In the genomic region with DNA sequence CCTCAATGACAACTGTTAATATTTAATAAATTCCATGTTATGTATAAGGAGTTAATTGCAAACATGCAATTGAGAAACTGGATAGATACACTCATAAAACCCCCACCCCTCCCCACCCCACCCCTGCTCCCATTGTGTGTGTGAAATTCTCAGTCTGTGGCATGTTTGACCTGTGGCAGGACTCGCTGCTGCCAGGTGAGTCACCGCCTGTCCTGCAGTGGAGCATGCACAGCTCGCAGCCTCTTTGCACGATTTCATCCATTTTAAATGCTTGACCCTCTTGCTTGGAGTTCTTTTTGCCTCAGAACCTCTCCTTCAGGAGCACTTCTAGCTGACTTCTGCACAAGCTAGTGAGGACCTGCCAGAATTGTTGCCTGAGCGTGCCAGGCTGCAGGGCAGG, we compare ENCODE assay signal across 15 cellular contexts. TPM values are rescaled to one million over a fixed set of nuclear protein-coding genes. Genes with fewer than 3 reads are reported as not detected.
DNase-seq lines count a peak whose midpoint lies in the region; ATAC-seq, FAIRE-seq and TF ChIP-seq lines count a peak whose summit lies in the region.
"Had no signal": no experiment of that assay in that cellular context is flagged by ENCODE, and none has a peak within 500 bp of the region (broad histone marks: within the 10 kb centered on the region; RNA-seq: fewer than 3 reads in every experiment).

No MANE protein-coding gene starts in this region.

- DNase-seq in MCF 10A (ENCODE audit: unreplicated experiment) (peak; percentile 55), breast epithelium (ENCODE audit: low spot score in 2 of 2) (no peak), fibroblast of the aortic adventitia (ENCODE audit: low read depth) (peak; percentile 36), substantia nigra (lab: John Stamatoyannopoulos, UW) (no peak), GM12891 (ENCODE audit: insufficient read length, low spot score) (no peak)
- DNase-seq: activated gamma-delta T cell; brain microvascular endothelial cell; effector memory CD4-positive, alpha-beta T cell; MV-4-11; NCI-H2171 treated with DMSO at 0.1 percent for 48 hours; occipital lobe; small intestine had no signal

- no peaks in the 10 kb centered on the region for H3K9me3 Mint-ChIP-seq in MCF 10A (ENCODE audit: unreplicated experiment)

- peaks cover 2% of the 10 kb centered on the region for H3K36me3 Mint-ChIP-seq in MCF 10A (ENCODE audit: insufficient read depth, unreplicated experiment)

- H3K27ac ChIP-seq in breast epithelium (no peak overlapping the region), substantia nigra (ENCODE audit: low read depth, low read length, poor library complexity, severe bottlenecking) (no peak overlapping the region)
- H3K27ac ChIP-seq: brain microvascular endothelial cell, VCaP had no signal

- H3K36me3 ChIP-seq in breast epithelium: no peaks in the 10 kb centered on the region
- H3K36me3 ChIP-seq: brain microvascular endothelial cell had no signal

- POLR2A ChIA-PET in MCF 10A (lab: Yijun Ruan, JAX): interaction anchor here (1.0 to 1.9 kb wide), 5 partner anchors 55 to 168 kb away, joined by 3 to 19 read pairs (median 3); partner anchors contain the start of gene GMPPB

- TF ChIP-seq POLR2A in breast epithelium (IDR thresholded peaks at IDR 0.05) (no peak), GM12891 (IDR thresholded peaks at IDR 0.05; ENCODE audit: low read depth, low read length) (no peak)

- ATAC-seq in GM18519 (IDR thresholded peaks at IDR 0.05; ENCODE audit: low FRiP score, unreplicated experiment): no peak

- H3K27me3 ChIP-seq in breast epithelium: no peaks in the 10 kb centered on the region
- H3K27me3 ChIP-seq: brain microvascular endothelial cell had no signal

- no peak for FAIRE-seq in GM12891 (lab: Jason Lieb, UNC)
- FAIRE-seq: A204.1, small intestine had no signal

- peaks cover 18% of the 10 kb centered on the region for H3K4me1 Mint-ChIP-seq in MCF 10A (ENCODE audit: insufficient read depth, unreplicated experiment)

- intact Hi-C loops in MCF 10A (cut with micrococcal nuclease): no loop called here
- intact Hi-C loops in breast epithelium (cut with DNase I; ENCODE audit: low total_unique reads): no loop called here

- CTCF ChIA-PET in MCF 10A (lab: Yijun Ruan, JAX): interaction anchor here (1.0 to 5.3 kb wide), 2 partner anchors 31 to 129 kb away, joined by 6 to 232 read pairs; no protein-coding TSS in a partner anchor

- H3K4me3 ChIP-seq in breast epithelium: no peak overlapping the region
- no peak overlapping the region for H3K4me3 ChIP-seq in fibroblast of the aortic adventitia (ENCODE audit: low read depth, low read length)

- peaks cover 0 to 5% of the 10 kb centered on the region in 2 donors for H3K4me1 ChIP-seq in breast epithelium

- no peak overlapping the region for H3K4me3 Mint-ChIP-seq in MCF 10A (ENCODE audit: unreplicated experiment)

- TF ChIP-seq CTCF in MCF 10A (IDR thresholded peaks at IDR 0.05; ENCODE audit: unreplicated experiment): no peak
- TF ChIP-seq CTCF in breast epithelium (IDR thresholded peaks at IDR 0.05): no peak
- TF ChIP-seq CTCF in fibroblast of the aortic adventitia (IDR thresholded peaks at IDR 0.05; ENCODE audit: insufficient read depth, low read length): no peak

- no peaks in the 10 kb centered on the region for H3K9me3 ChIP-seq in breast epithelium

- H3K27me3 Mint-ChIP-seq in MCF 10A (ENCODE audit: insufficient read depth, unreplicated experiment): no peaks in the 10 kb centered on the region

- BruUV-seq in MCF 10A (replicated peaks; lab: Mats Ljungman, UMichigan): no TSS peak

- H3K27ac Mint-ChIP-seq in MCF 10A (ENCODE audit: low read depth, unreplicated experiment): no peak overlapping the region

TF ChIP-seq in GM12891, 5 proteins besides CTCF, POLR2A, EP300 and RAD21:
- TF ChIP-seq POU2F2 (IDR thresholded peaks at IDR 0.05; ENCODE audit: low read depth, low read length): no peak
- TF ChIP-seq PAX5 (IDR thresholded peaks at IDR 0.05; ENCODE audit: insufficient read depth, low read length, severe bottlenecking): no peak
- no peak for TF ChIP-seq TAF1 (IDR thresholded peaks at IDR 0.05; ENCODE audit: low read depth, low read length)
- no peak for TF ChIP-seq SPI1 (IDR thresholded peaks at IDR 0.05; ENCODE audit: low read depth, low read length)
- TF ChIP-seq POLR2AphosphoS5 (IDR thresholded peaks at IDR 0.05; ENCODE audit: low read depth, low read length): no peak

RNA-seq across cellular contexts. Expression of gene APEH, which starts 5.3 kb away (rescaled TPM):
- 95.8 and 127 TPM in 2 replicates for total RNA-seq in MCF 10A (2022)
- 10 to 100 TPM; 69.5 to 80.0 (median 70.1) TPM for total RNA-seq in breast epithelium
- 41.1 and 87.7 TPM in 2 replicates for total RNA-seq in fibroblast of the aortic adventitia (ENCODE audit: low replicate concordance)
- 80.9 TPM for polyA plus RNA-seq in GM12891 (2012; ENCODE audit: low read depth, missing spikeins)

RNA-seq across cellular contexts. Expression of gene MST1, which starts 20.4 kb away (rescaled TPM):
- total RNA-seq in MCF 10A (2022) (16.3 and 18.2 TPM in 2 replicates), breast epithelium (10 to 100 TPM in 2 of 3 donors, 1 to 10 TPM in 1; 9.3 to 23.6 (median 21.2) TPM), fibroblast of the aortic adventitia (ENCODE audit: low replicate concordance) (2.9 and 4.7 TPM in 2 replicates)
- polyA plus RNA-seq in GM12891 (2012; ENCODE audit: low read depth, missing spikeins): 21.7 TPM

RNA-seq across cellular contexts. Expression of gene RNF123, which starts 20.5 kb away (rescaled TPM):
- total RNA-seq in MCF 10A (2022): 47.8 and 48.6 TPM in 2 replicates
- total RNA-seq in breast epithelium: 10 to 100 TPM; 22.1 to 29.8 (median 26.2) TPM
- 19.4 and 22.7 TPM in 2 replicates for total RNA-seq in fibroblast of the aortic adventitia (ENCODE audit: low replicate concordance)
- polyA plus RNA-seq in GM12891 (2012; ENCODE audit: low read depth, missing spikeins): 7.8 TPM

RNA-seq across cellular contexts. Expression of gene AMIGO3, which starts 50.6 kb away (rescaled TPM):
- 0.79 TPM in 1 of 2 replicates, not detected in the other for total RNA-seq in MCF 10A (2022)
- total RNA-seq in breast epithelium: 1 to 10 TPM in 2 of 3 donors, under 1 TPM in 1; 0.98 to 1.3 (median 1.0) TPM
- 0.27 and 0.65 TPM in 2 replicates for total RNA-seq in fibroblast of the aortic adventitia (ENCODE audit: low replicate concordance)
- 1.0 TPM for polyA plus RNA-seq in GM12891 (2012; ENCODE audit: low read depth, missing spikeins)

RNA-seq across cellular contexts. Expression of gene GMPPB, which starts 54.9 kb away (rescaled TPM):
- total RNA-seq in MCF 10A (2022) (84.3 and 88.1 TPM in 2 replicates), breast epithelium (10 to 100 TPM; 17.4 to 40.0 (median 21.2) TPM), fibroblast of the aortic adventitia (ENCODE audit: low replicate concordance) (14.3 and 31.0 TPM in 2 replicates)
- 18.9 TPM for polyA plus RNA-seq in GM12891 (2012; ENCODE audit: low read depth, missing spikeins)

Comparison
In these comparisons a context has a peak if more than half of its experiments do, and no peak if none do; other contexts are left out.
1. DNase-seq: peak in MCF 10A (single experiment) and fibroblast of the aortic adventitia (single experiment); none in breast epithelium (0 of 2), substantia nigra (0 of 49) and GM12891 (single experiment).